22 cellular contexts compared by ENCODE assay signal in genomic region chr1:88188038-88188437, GRCh38.
"Had no signal": no experiment of that assay in that cellular context is flagged by ENCODE, and none has a peak within 500 bp of the region (broad histone marks: within the 10 kb centered on the region; RNA-seq: fewer than 3 reads in every experiment).

No MANE protein-coding gene starts in this region.

- DNase-seq: IMR-90, Kasumi-1, MV-4-11, NCI-H1048, NCI-H1105, NCI-H1417, NCI-H1436 treated with DMSO at 0.1 percent for 48 hours, NCI-H1694, NCI-H187 treated with DMSO at 0.1 percent for 48 hours, NCI-H2029 treated with DMSO at 0.1 percent for 48 hours, NCI-H2227 treated with DMSO at 0.1 percent for 48 hours, NCI-H524 treated with DMSO at 0.1 percent for 48 hours, NCI-H69, NCI-H774, PC-3, Peyer's patch, SHP77 treated with DMSO at 0.1 percent for 48 hours, SJCRH30, SW 1271 had no signal

- H3K4me1 ChIP-seq: Peyer's patch, SJCRH30 had no signal

- H3K9ac ChIP-seq: KMS-11 had no signal

- H3K9me3 ChIP-seq: Peyer's patch, SJCRH30 had no signal

- H3K36me3 ChIP-seq: Peyer's patch, SJCRH30 had no signal

- H3K27ac ChIP-seq: KMS-11, Peyer's patch, SJCRH30 had no signal

- FAIRE-seq: HepG2 had no signal

- H3K27me3 ChIP-seq: Peyer's patch, SJCRH30 had no signal

- ATAC-seq: HepG2, PC-3, Right ventricle myocardium inferior had no signal

- H3K4me3 ChIP-seq: Peyer's patch, SJCRH30 had no signal

- H3K4me2 ChIP-seq: KMS-11 had no signal
